26 cellular contexts compared by ENCODE assay signal in genomic region chr10:127417031-127417430, GRCh38.
"Had no signal": no experiment of that assay in that cellular context is flagged by ENCODE, and none has a peak within 500 bp of the region (broad histone marks: within the 10 kb centered on the region; RNA-seq: fewer than 3 reads in every experiment).

No MANE protein-coding gene starts in this region.

- H3K9me3 Mint-ChIP-seq: naive thymus-derived CD4-positive, alpha-beta T cell; type B pancreatic cell had no signal

- H3K27me3 Mint-ChIP-seq: naive thymus-derived CD4-positive, alpha-beta T cell; stimulated activated memory B cell treated with anti-CD40 and anti-IgM and Interleukin-4, amounts not matched to agents 10 μg/mL and 1 μg/mL and 100 μg/mL, for 72 hours; type B pancreatic cell had no signal

- DNase-seq: dermis blood vessel endothelial cell; effector memory CD4-positive, alpha-beta T cell; erythroblast; esophagus squamous epithelium; foreskin melanocyte; glutamatergic neuron; heart right ventricle; hippocampal formation; left cardiac atrium; left lung; mammary epithelial cell; mesendoderm; midbrain; naive thymus-derived CD4-positive, alpha-beta T cell; nucleus accumbens; stimulated activated CD4-positive, alpha-beta T cell treated with anti-CD3 and anti-CD28 coated beads, Interleukin-4, amount 100 ng/mL, for 4 hours; stimulated activated naive CD8-positive, alpha-beta T cell treated with anti-CD3 and anti-CD28 coated beads, Interleukin-15, Interleukin-2, amounts not matched to agents 100 U/mL and 50 U/mL, for 24 hours; substantia nigra; testis; tibial artery had no signal

- H3K9me3 ChIP-seq: esophagus squamous epithelium, heart right ventricle, left lung, prostate gland, right atrium auricular region, testis, tibial artery had no signal

- H3K36me3 Mint-ChIP-seq: naive thymus-derived CD4-positive, alpha-beta T cell; stimulated activated memory B cell treated with anti-CD40 and anti-IgM and Interleukin-4, amounts not matched to agents 10 μg/mL and 1 μg/mL and 100 μg/mL, for 72 hours had no signal

- H3K27ac ChIP-seq: coronary artery, esophagus squamous epithelium, heart right ventricle, left lung, prostate gland, right atrium auricular region, testis, tibial artery had no signal

- H3K4me3 ChIP-seq: coronary artery, esophagus squamous epithelium, heart right ventricle, left lung, prostate gland, right atrium auricular region, testis, tibial artery had no signal

- H3K27me3 ChIP-seq: esophagus squamous epithelium, heart right ventricle, left lung, right atrium auricular region, testis, tibial artery had no signal

- H3K27ac Mint-ChIP-seq: naive thymus-derived CD4-positive, alpha-beta T cell; stimulated activated memory B cell treated with anti-CD40 and anti-IgM and Interleukin-4, amounts not matched to agents 10 μg/mL and 1 μg/mL and 100 μg/mL, for 72 hours; type B pancreatic cell had no signal

- H3K4me3 Mint-ChIP-seq: naive thymus-derived CD4-positive, alpha-beta T cell; stimulated activated memory B cell treated with anti-CD40 and anti-IgM and Interleukin-4, amounts not matched to agents 10 μg/mL and 1 μg/mL and 100 μg/mL, for 72 hours; type B pancreatic cell had no signal

- H3K4me1 ChIP-seq: esophagus squamous epithelium, heart right ventricle, left lung, prostate gland, right atrium auricular region, tibial artery had no signal

- ATAC-seq: heart right ventricle; left cardiac atrium; left lung; naive thymus-derived CD4-positive, alpha-beta T cell; sciatic nerve; stimulated activated memory B cell treated with anti-CD40 and anti-IgM and Interleukin-4, amounts not matched to agents 10 μg/mL and 1 μg/mL and 100 μg/mL, for 72 hours; stimulated activated naive CD8-positive, alpha-beta T cell treated with anti-CD3 and anti-CD28 coated beads, Interleukin-15, Interleukin-2, amounts not matched to agents 100 U/mL and 50 U/mL, for 24 hours had no signal

- H3K4me1 Mint-ChIP-seq: naive thymus-derived CD4-positive, alpha-beta T cell; stimulated activated memory B cell treated with anti-CD40 and anti-IgM and Interleukin-4, amounts not matched to agents 10 μg/mL and 1 μg/mL and 100 μg/mL, for 72 hours had no signal
